ENCODE assay signal across 8 cellular contexts in genomic region chr5:159504857-159505304, GRCh38.
A peak's percentile ranks its signal among the peaks of the same experiment; 100 is the strongest.
DNase-seq lines count a peak whose midpoint lies in the region; ATAC-seq, FAIRE-seq and TF ChIP-seq lines count a peak whose summit lies in the region.

No MANE protein-coding gene starts in this region.

- no peak for TF ChIP-seq CTCF in smooth muscle cell (IDR thresholded peaks at IDR 0.05; ENCODE audit: borderline replicate concordance, insufficient read depth, poor library complexity, severe bottlenecking)

- H3K36me3 ChIP-seq in smooth muscle cell (ENCODE audit: low read depth), result no peaks in the 10 kb centered on the region

- no peak for ATAC-seq in GM19324 (IDR thresholded peaks at IDR 0.05; ENCODE audit: low FRiP score, unreplicated experiment)
- ATAC-seq in GM21576 (IDR thresholded peaks at IDR 0.05; ENCODE audit: unreplicated experiment), result no peak

- H3K9ac ChIP-seq in smooth muscle cell (ENCODE audit: low read depth), result no peak overlapping the region

- no peak for TF ChIP-seq POLR2A in GM12891 (IDR thresholded peaks at IDR 0.05; ENCODE audit: low read depth, low read length)

- peak overlapping the region; percentile 64 for H3K27ac ChIP-seq in smooth muscle cell (ENCODE audit: low read depth)

- H3F3A ChIP-seq in smooth muscle cell (ENCODE audit: low read depth), result peaks cover 28% of the 10 kb centered on the region

- DNase-seq in GM12891 (ENCODE audit: insufficient read length, low spot score), result no peak
- peak; percentile 20 for DNase-seq in amniotic stem cell (lab: John Stamatoyannopoulos, UW)
- peak; percentile 68 for DNase-seq in hepatic stellate cell (ENCODE audit: low spot score)
- peak; percentile 6 for DNase-seq in smooth muscle cell (lab: John Stamatoyannopoulos, UW; ENCODE audit: unreplicated experiment)
- DNase-seq in glomerular visceral epithelial cell (ENCODE audit: extremely low spot score), result no peak
- DNase-seq in stimulated activated CD4-positive, alpha-beta T cell treated with anti-CD3 and anti-CD28 coated beads, Interleukin-1b, Interleukin-23, amount 100 ng/mL, for 48 hours, result no peak

- FAIRE-seq in GM12891 (lab: Jason Lieb, UNC), result peak; percentile 13

- H3K9me3 ChIP-seq in smooth muscle cell (replicated peaks; ENCODE audit: low read depth), result no peaks in the 10 kb centered on the region

- H3K4me1 ChIP-seq in smooth muscle cell (ENCODE audit: low read depth), result no peaks in the 10 kb centered on the region

- no peaks in the 10 kb centered on the region for H4K20me1 ChIP-seq in smooth muscle cell (ENCODE audit: low read depth)

- H3K4me3 ChIP-seq in smooth muscle cell, result no peak overlapping the region

- H2AFZ ChIP-seq in smooth muscle cell (ENCODE audit: low read depth), result no peak overlapping the region

- H3K79me2 ChIP-seq in smooth muscle cell (ENCODE audit: low read depth), result no peaks in the 10 kb centered on the region

- peak overlapping the region; percentile 59 for H3K4me2 ChIP-seq in smooth muscle cell

- no peaks in the 10 kb centered on the region for H3K27me3 ChIP-seq in smooth muscle cell (ENCODE audit: low read depth)

- 3% methylated on average over 7 of the region's 7 CpGs for WGBS in smooth muscle cell (ENCODE audit: low lambda C conversion rate)

TF ChIP-seq in GM12891, 5 proteins besides CTCF, POLR2A, EP300 and RAD21:
- no peak for TF ChIP-seq TAF1 (IDR thresholded peaks at IDR 0.05; ENCODE audit: low read depth, low read length)
- TF ChIP-seq PAX5 (IDR thresholded peaks at IDR 0.05; ENCODE audit: insufficient read depth, low read length, severe bottlenecking), result no peak
- no peak for TF ChIP-seq POU2F2 (IDR thresholded peaks at IDR 0.05; ENCODE audit: low read depth, low read length)
- no peak for TF ChIP-seq SPI1 (IDR thresholded peaks at IDR 0.05; ENCODE audit: low read depth, low read length)
- no peak for TF ChIP-seq POLR2AphosphoS5 (IDR thresholded peaks at IDR 0.05; ENCODE audit: low read depth, low read length)

Comparison
In these comparisons a context has a peak if more than half of its experiments do, and no peak if none do; other contexts are left out.
1. DNase-seq: peak in amniotic stem cell (single experiment), hepatic stellate cell (single experiment) and smooth muscle cell (single experiment); none in GM12891 (single experiment), glomerular visceral epithelial cell (single experiment) and stimulated activated CD4-positive, alpha-beta T cell treated with anti-CD3 and anti-CD28 coated beads, Interleukin-1b, Interleukin-23, amount 100 ng/mL, for 48 hours (single experiment).